ENCODE assay signal across 13 cellular contexts in genomic region chr5:39518516-39518915, GRCh38.
DNase-seq lines count a peak whose midpoint lies in the region; ATAC-seq and TF ChIP-seq lines count a peak whose summit lies in the region.
"Had no signal": no experiment of that assay in that cellular context is flagged by ENCODE, and none has a peak within 500 bp of the region (broad histone marks: within the 10 kb centered on the region; RNA-seq: fewer than 3 reads in every experiment).

No MANE protein-coding gene starts in this region.

- peaks cover 2% of the 10 kb centered on the region for H3K36me3 Mint-ChIP-seq in mesothelial cell of epicardium
- no peaks in the 10 kb centered on the region for H3K36me3 Mint-ChIP-seq in natural killer cell treated with Interleukin-12 subunit alpha and Interleukin-12 subunit beta and Interleukin-15 and Interleukin-18, amount 100 ng/mL, for 72 hours

- peaks cover 10% of the 10 kb centered on the region for H3K9me3 Mint-ChIP-seq in mesothelial cell of epicardium
- H3K9me3 Mint-ChIP-seq in natural killer cell treated with Interleukin-12 subunit alpha and Interleukin-12 subunit beta and Interleukin-15 and Interleukin-18, amount 100 ng/mL, for 72 hours = no peaks in the 10 kb centered on the region

- dilution Hi-C loops in mammary epithelial cell (cut with HindIII; ENCODE audit: low sequenced_read_pairs) = no loop called here

- H3K4me1 Mint-ChIP-seq in mesothelial cell of epicardium = peaks cover 24% of the 10 kb centered on the region
- H3K4me1 Mint-ChIP-seq in natural killer cell treated with Interleukin-12 subunit alpha and Interleukin-12 subunit beta and Interleukin-15 and Interleukin-18, amount 100 ng/mL, for 72 hours (ENCODE audit: low read depth in 2 of 2) = no peaks in the 10 kb centered on the region

- H3K4me3 ChIP-seq in AG04449 (ENCODE audit: low read depth, low read length) (no peak overlapping the region), HUES48 (ENCODE audit: low read depth, low read length) (no peak overlapping the region), mammary epithelial cell (replicated peaks in 1 of 3; ENCODE audit: insufficient read depth in 1 of 3, low read depth in 2 of 3, low read length in 3 of 3) (no peak overlapping the region)
- H3K4me3 ChIP-seq: testis had no signal

- POLR2A ChIA-PET in AG04449 (lab: Yijun Ruan, JAX) = interaction anchor here (1.1 to 3.0 kb wide), 3 partner anchors 17 to 94 kb away, joined by 3 to 53 read pairs (median 12); partner anchors contain the start of gene DAB2

- H3K9ac ChIP-seq in HUES48 (ENCODE audit: low read depth, low read length) (no peak overlapping the region), mammary epithelial cell (ENCODE audit: insufficient read depth, low read length) (no peak overlapping the region)
- H3K9ac ChIP-seq: KMS-11 had no signal

- TF ChIP-seq CTCF in AG04449 (IDR thresholded peaks at IDR 0.05; ENCODE audit: insufficient read depth, low read length, missing control alignments) = no peak
- TF ChIP-seq CTCF in mammary epithelial cell (conservative IDR thresholded peaks at IDR 0.05 in 1 of 2, IDR thresholded peaks at IDR 0.05 in 1 of 2; ENCODE audit: extremely low read depth in 1 of 2, insufficient read depth in 1 of 2, low read depth in 1 of 2, low read length in 2 of 2) = no peak
- no peak for TF ChIP-seq CTCF in mesothelial cell of epicardium (IDR thresholded peaks at IDR 0.05; ENCODE audit: unreplicated experiment)

- DNase-seq in AG04449 (ENCODE audit: low read depth, low spot score) (peak; percentile 87), mammary epithelial cell (no peak), mesothelial cell of epicardium (ENCODE audit: low spot score in 2 of 2, unreplicated experiment in 2 of 2) (no peak), mucosa of gallbladder (ENCODE audit: low spot score) (no peak), HK-2 (ENCODE audit: unreplicated experiment) (no peak), activated gamma-delta T cell (lab: John Stamatoyannopoulos, UW) (no peak)
- DNase-seq in natural killer cell treated with Interleukin-12 subunit alpha and Interleukin-12 subunit beta and Interleukin-15 and Interleukin-18, amount 100 ng/mL, for 72 hours (ENCODE audit: low spot score) = no peak
- DNase-seq: activated T-cell treated with anti-CD3 and anti-CD28 coated beads, Interleukin-2, amount 50 U/mL, for 48 hours; cerebellar nuclear complex; glutamatergic neuron; testis had no signal

- H3K4me1 ChIP-seq in HUES48 (ENCODE audit: control insufficient read depth, insufficient read depth, low read length) = peaks cover 34% of the 10 kb centered on the region
- H3K4me1 ChIP-seq in mammary epithelial cell (ENCODE audit: insufficient read depth, low read length) = peaks cover 20% of the 10 kb centered on the region
- H3K4me1 ChIP-seq: testis had no signal

- intact Hi-C loops in mammary epithelial cell (cut with micrococcal nuclease) = no loop called here

- H3K27me3 ChIP-seq in HUES48 (ENCODE audit: control insufficient read depth, insufficient read depth, low read length) (no peaks in the 10 kb centered on the region), mammary epithelial cell (ENCODE audit: insufficient read depth, low read length) (no peaks in the 10 kb centered on the region)
- H3K27me3 ChIP-seq: testis had no signal

- H3K4me3 Mint-ChIP-seq in mesothelial cell of epicardium = no peak overlapping the region
- H3K4me3 Mint-ChIP-seq in natural killer cell treated with Interleukin-12 subunit alpha and Interleukin-12 subunit beta and Interleukin-15 and Interleukin-18, amount 100 ng/mL, for 72 hours = no peak overlapping the region

- H3K9me3 ChIP-seq in HUES48 (ENCODE audit: control insufficient read depth, insufficient read depth, low read length) = no peaks in the 10 kb centered on the region
- H3K9me3 ChIP-seq in mammary epithelial cell (replicated peaks; ENCODE audit: insufficient read depth, low read length) = no peaks in the 10 kb centered on the region
- H3K9me3 ChIP-seq: testis had no signal

- H2AFZ ChIP-seq in mammary epithelial cell (ENCODE audit: low read depth, low read length) = peak overlapping the region; percentile 75

- H3K27ac ChIP-seq in HUES48 (ENCODE audit: low read depth, low read length) (peak overlapping the region; percentile 84), mammary epithelial cell (ENCODE audit: insufficient read depth, low read depth, low read length) (peak overlapping the region; percentile 7)
- H3K27ac ChIP-seq: KMS-11, testis had no signal

- H4K20me1 ChIP-seq in mammary epithelial cell (ENCODE audit: insufficient read depth, low read length) = no peaks in the 10 kb centered on the region

- no TSS peak for BruUV-seq in mammary epithelial cell (replicated peaks; lab: Mats Ljungman, UMichigan)

- H3K36me3 ChIP-seq in HUES48 (ENCODE audit: control insufficient read depth, insufficient read depth, low read length) (no peaks in the 10 kb centered on the region), mammary epithelial cell (ENCODE audit: insufficient read depth, low read length) (no peaks in the 10 kb centered on the region)

- peak overlapping the region; percentile 66 for H3K27ac Mint-ChIP-seq in mesothelial cell of epicardium
- H3K27ac Mint-ChIP-seq in natural killer cell treated with Interleukin-12 subunit alpha and Interleukin-12 subunit beta and Interleukin-15 and Interleukin-18, amount 100 ng/mL, for 72 hours = no peak overlapping the region

- no peaks in the 10 kb centered on the region for H3K79me2 ChIP-seq in mammary epithelial cell (ENCODE audit: insufficient read depth, low read length)

- ATAC-seq in natural killer cell treated with Interleukin-12 subunit alpha and Interleukin-12 subunit beta and Interleukin-15 and Interleukin-18, amount 100 ng/mL, for 72 hours = no peak

- H3K27me3 Mint-ChIP-seq in mesothelial cell of epicardium (ENCODE audit: low read depth) = no peaks in the 10 kb centered on the region
- H3K27me3 Mint-ChIP-seq in natural killer cell treated with Interleukin-12 subunit alpha and Interleukin-12 subunit beta and Interleukin-15 and Interleukin-18, amount 100 ng/mL, for 72 hours = peaks cover 0 to 2% of the 10 kb centered on the region in 2 donors

- WGBS in mammary epithelial cell (ENCODE audit: low coverage, missing lambda C conversion rate) = 9% methylated on average over 3 of the region's 3 CpGs

- CTCF ChIA-PET in AG04449 (lab: Yijun Ruan, JAX) (interaction anchor here (2.1 kb wide), 2 partner anchors 30 to 94 kb away, joined by 10 read pairs; partner anchors contain the start of gene DAB2), mammary epithelial cell (lab: Charles Lee; ENCODE audit: low non-redundant PET) (no interaction called here)

- in situ Hi-C loops in mammary epithelial cell (cut with MboI; ENCODE audit: low sequenced_read_pairs in 2 of 2) = no loop called here

- H3K4me2 ChIP-seq in mammary epithelial cell (ENCODE audit: insufficient read depth, low read depth, low read length) = peak overlapping the region; percentile 6
- H3K4me2 ChIP-seq: KMS-11 had no signal
